In the genomic region with DNA sequence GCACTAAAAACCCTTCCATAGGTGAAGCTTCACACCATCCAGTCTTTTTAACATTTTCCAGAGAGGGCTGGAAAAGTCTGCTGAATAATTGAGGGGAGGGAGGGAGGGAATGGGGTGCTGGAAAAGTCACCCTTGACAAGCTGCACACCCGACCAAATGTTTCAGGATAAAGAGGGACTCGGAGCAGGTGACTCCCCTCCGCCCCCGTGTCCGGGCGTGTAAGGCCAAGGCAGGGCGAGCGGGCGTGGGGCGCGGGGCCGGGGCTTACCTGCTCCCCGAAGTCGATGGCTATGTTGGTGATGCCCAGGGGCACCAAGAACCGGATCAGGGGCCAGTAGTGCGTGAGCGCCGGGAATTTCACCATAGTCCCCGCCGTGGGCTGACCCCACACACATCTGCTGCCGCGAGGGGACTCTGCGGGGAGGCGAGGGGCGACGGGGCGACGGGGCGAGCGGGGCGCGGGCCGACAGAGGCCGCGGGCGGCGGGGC, we compare ENCODE assay signal across 8 cellular contexts.
DNase-seq lines count a peak whose midpoint lies in the region; ATAC-seq and TF ChIP-seq lines count a peak whose summit lies in the region.

No MANE protein-coding gene starts in this region.

- peak; percentile 60 for DNase-seq in activated CD4-positive, CD25-positive, alpha-beta regulatory T cell treated with anti-CD3 and anti-CD28 coated beads, Interleukin-2, amount 50 U/mL, for 72 hours
- DNase-seq in coronary artery (ENCODE audit: low spot score) (peak; percentile 77), midbrain (lab: John Stamatoyannopoulos, UW) (peak; percentile 31), NCI-H2029 (lab: John Stamatoyannopoulos, UW) (no peak)
- DNase-seq in stimulated activated naive CD8-positive, alpha-beta T cell treated with anti-CD3 and anti-CD28 coated beads, Interleukin-15, Interleukin-2, amounts not matched to agents 100 U/mL and 50 U/mL, for 24 hours, result peak; percentile 51

- H3K4me3 ChIP-seq in WI38 (ENCODE audit: low read depth, low read length) (peak overlapping the region; percentile 74), coronary artery (peak overlapping the region; percentile 97)

- H3K27ac ChIP-seq in coronary artery, result peak overlapping the region; percentile 80 to 99

- ATAC-seq in activated CD4-positive, CD25-positive, alpha-beta regulatory T cell treated with anti-CD3 and anti-CD28 coated beads, Interleukin-2, amount 50 U/mL, for 24 hours, result no peak
- peak; percentile 19 for ATAC-seq in HG03135 (IDR thresholded peaks at IDR 0.05; ENCODE audit: unreplicated experiment)
- no peak for ATAC-seq in stimulated activated naive CD8-positive, alpha-beta T cell treated with anti-CD3 and anti-CD28 coated beads, Interleukin-15, Interleukin-2, amounts not matched to agents 100 U/mL and 50 U/mL, for 24 hours

- TF ChIP-seq CTCF in WI38 (IDR thresholded peaks at IDR 0.05; ENCODE audit: low read depth, low read length) (no peak), coronary artery (IDR thresholded peaks at IDR 0.05) (no peak)
